In genomic region chr5:91383027-91383955, GRCh38 we compare ENCODE assay signal across 8 cellular contexts. TPM values are rescaled to one million over a fixed set of nuclear protein-coding genes. Genes with fewer than 3 reads are reported as not detected.
DNase-seq lines count a peak whose midpoint lies in the region; TF ChIP-seq lines count a peak whose summit lies in the region.

A gene with protein sequence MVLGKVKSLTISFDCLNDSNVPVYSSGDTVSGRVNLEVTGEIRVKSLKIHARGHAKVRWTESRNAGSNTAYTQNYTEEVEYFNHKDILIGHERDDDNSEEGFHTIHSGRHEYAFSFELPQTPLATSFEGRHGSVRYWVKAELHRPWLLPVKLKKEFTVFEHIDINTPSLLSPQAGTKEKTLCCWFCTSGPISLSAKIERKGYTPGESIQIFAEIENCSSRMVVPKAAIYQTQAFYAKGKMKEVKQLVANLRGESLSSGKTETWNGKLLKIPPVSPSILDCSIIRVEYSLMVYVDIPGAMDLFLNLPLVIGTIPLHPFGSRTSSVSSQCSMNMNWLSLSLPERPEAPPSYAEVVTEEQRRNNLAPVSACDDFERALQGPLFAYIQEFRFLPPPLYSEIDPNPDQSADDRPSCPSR (minus strand): TSS chr5:91383317. CDS start chr5:91383092, 225 bp downstream.

- CTCF ChIA-PET in SK-N-SH (lab: Yijun Ruan, JAX) = interaction anchor here (0.6 to 7.2 kb wide), 34 partner anchors 10 to 579 kb away, joined by 3 to 128 read pairs (median 10); no protein-coding TSS in a partner anchor

- DNase-seq in GM06990 (ENCODE audit: extremely low read depth, insufficient read length) = peak; percentile 97
- DNase-seq in HFFc6 = peak; percentile 96
- peak; percentile 98 for DNase-seq in NAMALWA (ENCODE audit: low spot score)
- peak; percentile 87 for DNase-seq in SK-N-SH
- DNase-seq in activated naive CD4-positive, alpha-beta T cell treated with anti-CD3 and anti-CD28 coated beads, Interleukin-2, amount 50 U/mL, for 16 hours = peak; percentile 96
- DNase-seq in germinal center (ENCODE audit: low spot score) = peak; percentile 87
- peak; percentile 25 to 97 (median 92) for DNase-seq in nucleus accumbens (lab: John Stamatoyannopoulos, UW)
- DNase-seq in superior temporal gyrus (ENCODE audit: extremely low spot score) = peak; percentile 98

- peaks cover 32% of the 10 kb centered on the region for H3K36me3 Mint-ChIP-seq in HFFc6 (ENCODE audit: low read depth)

- H3K4me1 Mint-ChIP-seq in HFFc6 (ENCODE audit: low read depth) = peaks cover 30% of the 10 kb centered on the region

- H3K27ac ChIP-seq in SK-N-SH (ENCODE audit: low read depth in 2 of 2, low read length in 1 of 2) = peak within 1 kb of the TSS; percentile 100

- peaks cover 1 to 5% of the 10 kb centered on the region in 2 experiments; a peak in 2 of 4 replicates for H3K4me1 ChIP-seq in SK-N-SH (ENCODE audit: control insufficient read depth in 1 of 2, insufficient read depth in 2 of 2, low read depth in 1 of 2, low read length in 1 of 2)

- H3K27me3 ChIP-seq in GM06990 (replicated peaks; ENCODE audit: control insufficient read depth, insufficient read depth, low read length) (no peaks in the 10 kb centered on the region), SK-N-SH (ENCODE audit: insufficient read depth) (no peaks in the 10 kb centered on the region)

- H3K9me2 ChIP-seq in SK-N-SH = no peaks in the 10 kb centered on the region

- H3K27me3 Mint-ChIP-seq in HFFc6 (ENCODE audit: insufficient read depth) = peaks cover 15% of the 10 kb centered on the region

- H3F3A ChIP-seq in SK-N-SH (replicated peaks; ENCODE audit: insufficient read depth) = peaks cover 47% of the 10 kb centered on the region

- H3K4me2 ChIP-seq in SK-N-SH = peak within 1 kb of the TSS; percentile 82

- H3K36me3 ChIP-seq in GM06990 (ENCODE audit: control insufficient read depth, insufficient read depth, low read length) (no peaks in the 10 kb centered on the region), SK-N-SH (replicated peaks in 1 of 2; ENCODE audit: control insufficient read depth in 1 of 2, insufficient read depth in 2 of 2, low read length in 1 of 2) (peaks cover 3 to 11% of the 10 kb centered on the region in 2 experiments)

- TF ChIP-seq EP300 in SK-N-SH (IDR thresholded peaks at IDR 0.05; ENCODE audit: borderline replicate concordance in 1 of 2, low read depth in 1 of 2, low read length in 1 of 2) = peak; percentile 9 to 46; a peak in 2 of 4 replicates

- peak; percentile 1; the same call in 1 of the 2 replicates for TF ChIP-seq RAD21 in SK-N-SH (IDR thresholded peaks at IDR 0.05; ENCODE audit: low read length)

- H3K79me2 ChIP-seq in SK-N-SH (ENCODE audit: insufficient read depth) = peaks cover 48% of the 10 kb centered on the region

- peak within 1 kb of the TSS; percentile 94 for H3K4me3 Mint-ChIP-seq in HFFc6

- no peaks in the 10 kb centered on the region for H3K9me3 ChIP-seq in SK-N-SH

- H4K20me1 ChIP-seq in SK-N-SH (ENCODE audit: insufficient read depth) = peaks cover under 1% of the 10 kb centered on the region; the same call in 1 of the 2 replicates

- peak within 1 kb of the TSS; percentile 97 for H3K4me3 ChIP-seq in GM06990 (replicated peaks; ENCODE audit: low read depth, low read length)
- H3K4me3 ChIP-seq in SK-N-SH (ENCODE audit: low read depth in 2 of 2, low read length in 1 of 2) = peak within 1 kb of the TSS; percentile 89 to 94

- H3K9me3 Mint-ChIP-seq in HFFc6 = no peaks in the 10 kb centered on the region

- TF ChIP-seq CTCF in GM06990 (IDR thresholded peaks at IDR 0.05; ENCODE audit: insufficient read depth, low read length, poor library complexity, severe bottlenecking) (no peak), HFFc6 (IDR thresholded peaks at IDR 0.05) (no peak), SK-N-SH (IDR thresholded peaks at IDR 0.05) (no peak)

- peak within 1 kb of the TSS; percentile 32 for H2AFZ ChIP-seq in SK-N-SH (ENCODE audit: low read depth)

- H3K9ac ChIP-seq in SK-N-SH = peak within 1 kb of the TSS; percentile 100

- POLR2A ChIA-PET in SK-N-SH (lab: Yijun Ruan, JAX) = interaction anchor here (0.6 to 1.9 kb wide), 25 partner anchors 9 to 518 kb away, joined by 3 to 16 read pairs (median 3); no protein-coding TSS in a partner anchor

- peak within 1 kb of the TSS; percentile 99 for H3K27ac Mint-ChIP-seq in HFFc6

- WGBS in SK-N-SH (ENCODE audit: low lambda C conversion rate) = under 1% methylated on average over 29 of the region's 49 CpGs

TF ChIP-seq in SK-N-SH, 30 proteins besides CTCF, POLR2A, EP300 and RAD21 (continues in another document):
- TF ChIP-seq NRF1 (IDR thresholded peaks at IDR 0.05; ENCODE audit: low read depth, low read length) = peak; percentile 97
- TF ChIP-seq CHD2 (IDR thresholded peaks at IDR 0.05; ENCODE audit: low read length, partially characterized antibody) = peak; percentile 65
- TF ChIP-seq MEF2A (IDR thresholded peaks at IDR 0.05; ENCODE audit: borderline replicate concordance, low read depth) = no peak
- 0 out of 2 replicates have a peak, but pooled peaks have one; percentile 22 for TF ChIP-seq PBX3 (IDR thresholded peaks at IDR 0.05)
- no peak; the same call in 1 of the 2 replicates for TF ChIP-seq RCOR1 (IDR thresholded peaks at IDR 0.05; ENCODE audit: low read length)
- 0 out of 2 replicates have a peak, but pooled peaks have one; percentile 2 for TF ChIP-seq TCF12 (IDR thresholded peaks at IDR 0.05)
- peak; percentile 11; the same call in 1 of the 2 replicates for TF ChIP-seq JUND (IDR thresholded peaks at IDR 0.05)
- no peak for TF ChIP-seq TEAD4 (IDR thresholded peaks at IDR 0.05; ENCODE audit: borderline replicate concordance, insufficient read depth)
- peak; percentile 45 for TF ChIP-seq MXI1 (IDR thresholded peaks at IDR 0.05; ENCODE audit: low read depth, low read length)
- peak; percentile 94 for TF ChIP-seq SIN3A (IDR thresholded peaks at IDR 0.05; ENCODE audit: borderline replicate concordance, low read depth, low read length)
- no peak; the same call in 1 of the 2 replicates for TF ChIP-seq SMC3 (IDR thresholded peaks at IDR 0.05; ENCODE audit: low read depth, low read length)
- TF ChIP-seq YY1 (IDR thresholded peaks at IDR 0.05; ENCODE audit: low read depth) = peak; percentile 44; the same call in 1 of the 2 replicates
- TF ChIP-seq, protein P1, sequence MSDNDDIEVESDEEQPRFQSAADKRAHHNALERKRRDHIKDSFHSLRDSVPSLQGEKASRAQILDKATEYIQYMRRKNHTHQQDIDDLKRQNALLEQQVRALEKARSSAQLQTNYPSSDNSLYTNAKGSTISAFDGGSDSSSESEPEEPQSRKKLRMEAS (IDR thresholded peaks at IDR 0.05; ENCODE audit: low read depth) = peak; percentile 82
- TF ChIP-seq TAF1 (IDR thresholded peaks at IDR 0.05; ENCODE audit: borderline replicate concordance, low read depth, low read length) = peak; percentile 98
- TF ChIP-seq FOXJ3 (CRISPR knock-in tag; IDR thresholded peaks at IDR 0.05) = no peak
- TF ChIP-seq, protein P2, sequence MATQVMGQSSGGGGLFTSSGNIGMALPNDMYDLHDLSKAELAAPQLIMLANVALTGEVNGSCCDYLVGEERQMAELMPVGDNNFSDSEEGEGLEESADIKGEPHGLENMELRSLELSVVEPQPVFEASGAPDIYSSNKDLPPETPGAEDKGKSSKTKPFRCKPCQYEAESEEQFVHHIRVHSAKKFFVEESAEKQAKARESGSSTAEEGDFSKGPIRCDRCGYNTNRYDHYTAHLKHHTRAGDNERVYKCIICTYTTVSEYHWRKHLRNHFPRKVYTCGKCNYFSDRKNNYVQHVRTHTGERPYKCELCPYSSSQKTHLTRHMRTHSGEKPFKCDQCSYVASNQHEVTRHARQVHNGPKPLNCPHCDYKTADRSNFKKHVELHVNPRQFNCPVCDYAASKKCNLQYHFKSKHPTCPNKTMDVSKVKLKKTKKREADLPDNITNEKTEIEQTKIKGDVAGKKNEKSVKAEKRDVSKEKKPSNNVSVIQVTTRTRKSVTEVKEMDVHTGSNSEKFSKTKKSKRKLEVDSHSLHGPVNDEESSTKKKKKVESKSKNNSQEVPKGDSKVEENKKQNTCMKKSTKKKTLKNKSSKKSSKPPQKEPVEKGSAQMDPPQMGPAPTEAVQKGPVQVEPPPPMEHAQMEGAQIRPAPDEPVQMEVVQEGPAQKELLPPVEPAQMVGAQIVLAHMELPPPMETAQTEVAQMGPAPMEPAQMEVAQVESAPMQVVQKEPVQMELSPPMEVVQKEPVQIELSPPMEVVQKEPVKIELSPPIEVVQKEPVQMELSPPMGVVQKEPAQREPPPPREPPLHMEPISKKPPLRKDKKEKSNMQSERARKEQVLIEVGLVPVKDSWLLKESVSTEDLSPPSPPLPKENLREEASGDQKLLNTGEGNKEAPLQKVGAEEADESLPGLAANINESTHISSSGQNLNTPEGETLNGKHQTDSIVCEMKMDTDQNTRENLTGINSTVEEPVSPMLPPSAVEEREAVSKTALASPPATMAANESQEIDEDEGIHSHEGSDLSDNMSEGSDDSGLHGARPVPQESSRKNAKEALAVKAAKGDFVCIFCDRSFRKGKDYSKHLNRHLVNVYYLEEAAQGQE (IDR thresholded peaks at IDR 0.05; ENCODE audit: low read depth, low read length) = peak; percentile 81; the same call in 1 of the 2 replicates

RNA-seq across cellular contexts. Expression of the gene that starts here (rescaled TPM):
- 10 to 100 TPM; 26.2 to 45.0 (median 38.1) TPM for total RNA-seq in HFFc6 (2021; fragmentation: NEBNext Ultra II Directional; extraction: Animal tissue kit (Norgen Biotek cat#: 25700))
- 24.6 and 26.0 TPM in 2 replicates for polyA plus RNA-seq in SK-N-SH (2012; rRNA removed)
- 17.4 and 18.4 TPM in 2 replicates for polyA plus RNA-seq in SK-N-SH (2012; cell fraction: cytosol; rRNA removed)
- 28.4 and 68.8 TPM in 2 replicates for polyA plus RNA-seq in SK-N-SH (2012; cell fraction: nucleus; rRNA removed)

Comparison
In these comparisons a context has a peak if more than half of its experiments do, and no peak if none do; other contexts are left out.
1. Peak in every context shown above with its lines: DNase-seq, H3K4me3 ChIP-seq and H3K27ac ChIP-seq.